Comparison of ENCODE assay signal across 13 cellular contexts in genomic region chr7:41810258-41810576, GRCh38.
DNase-seq lines count a peak whose midpoint lies in the region; ATAC-seq and TF ChIP-seq lines count a peak whose summit lies in the region.
"Had no signal": no experiment of that assay in that cellular context is flagged by ENCODE, and none has a peak within 500 bp of the region (broad histone marks: within the 10 kb centered on the region; RNA-seq: fewer than 3 reads in every experiment).

No MANE protein-coding gene starts in this region.

- peaks cover 0 to 16% (median 12%) of the 10 kb centered on the region in 11 experiments; a peak in 13 of 22 replicates for H3K9me3 ChIP-seq in BLaER1 treated with 17β-estradiol and CSF1 and Interleukin-3, amounts not matched to agents 10 nM and 100 nM (replicated peaks in 1 of 11)

- no peak for TF ChIP-seq CTCF in HFFc6 (IDR thresholded peaks at IDR 0.05)

- H3K27me3 Mint-ChIP-seq in activated CD8-positive, alpha-beta memory T cell treated with anti-CD3 and anti-CD28 coated beads, Interleukin-2, amount 10 ng/mL, durations not matched to agents 7 days and 5 days, result peaks cover 2% of the 10 kb centered on the region
- no peaks in the 10 kb centered on the region; the same call in 1 of the 2 replicates for H3K27me3 Mint-ChIP-seq in HFFc6 (ENCODE audit: insufficient read depth)

- CTCF ChIA-PET in activated CD8-positive, alpha-beta memory T cell treated with anti-CD3 and anti-CD28 coated beads, Interleukin-2, amount 10 ng/mL, durations not matched to agents 7 days and 5 days (lab: Charles Lee), result no interaction called here

- H3K27ac Mint-ChIP-seq in activated CD8-positive, alpha-beta memory T cell treated with anti-CD3 and anti-CD28 coated beads, Interleukin-2, amount 10 ng/mL, durations not matched to agents 7 days and 5 days, result no peak overlapping the region
- H3K27ac Mint-ChIP-seq in HFFc6, result no peak overlapping the region
- H3K27ac Mint-ChIP-seq: activated T-helper 1 cell treated with anti-CD3 and anti-CD28 coated beads, Interleukin-12 subunit alpha, Interleukin-12 subunit beta, Interleukin-2, Interleukin-4 antibody, amounts not matched to agents 30 ng/mL and 10 ng/mL and 1 ng/mL, durations not matched to agents 14 hours and 24 hours and 36 hours; nephron had no signal

- peak overlapping the region in 6 of 11 experiments; percentile 40 to 74 (median 68); a peak in 12 of 22 replicates for H3K4me2 ChIP-seq in BLaER1 treated with 17β-estradiol and CSF1 and Interleukin-3, amounts not matched to agents 10 nM and 100 nM

- H3K9me3 Mint-ChIP-seq in activated CD8-positive, alpha-beta memory T cell treated with anti-CD3 and anti-CD28 coated beads, Interleukin-2, amount 10 ng/mL, durations not matched to agents 7 days and 5 days (ENCODE audit: low read depth), result no peaks in the 10 kb centered on the region
- H3K9me3 Mint-ChIP-seq in HFFc6, result no peaks in the 10 kb centered on the region

- ATAC-seq in HG02610 (IDR thresholded peaks at IDR 0.05; ENCODE audit: unreplicated experiment) (peak; percentile 92), HG03378 (IDR thresholded peaks at IDR 0.05; ENCODE audit: unreplicated experiment) (peak; percentile 92)
- no peak for ATAC-seq in activated CD8-positive, alpha-beta memory T cell treated with anti-CD3 and anti-CD28 coated beads, Interleukin-2, amount 10 ng/mL, durations not matched to agents 7 days and 5 days
- ATAC-seq: esophagus mucosa, Panc1 had no signal

- no peaks in the 10 kb centered on the region for H3K36me3 ChIP-seq in BLaER1 treated with 17β-estradiol and CSF1 and Interleukin-3, amounts not matched to agents 10 nM and 100 nM

- no peaks in the 10 kb centered on the region; a peak in 1 of 22 replicates for H4K20me1 ChIP-seq in BLaER1 treated with 17β-estradiol and CSF1 and Interleukin-3, amounts not matched to agents 10 nM and 100 nM

- H3K27ac ChIP-seq in BLaER1 treated with 17β-estradiol and CSF1 and Interleukin-3, amounts not matched to agents 10 nM and 100 nM, result peak overlapping the region in 2 of 11 experiments; percentile 11 to 12; a peak in 1 of 22 replicates

- no peak overlapping the region for H3K4me3 ChIP-seq in BLaER1 treated with 17β-estradiol and CSF1 and Interleukin-3, amounts not matched to agents 10 nM and 100 nM

- H3K4me1 ChIP-seq in BLaER1 treated with 17β-estradiol and CSF1 and Interleukin-3, amounts not matched to agents 10 nM and 100 nM, result peaks cover 4 to 26% (median 15%) of the 10 kb centered on the region in 10 experiments

- H3K27me3 ChIP-seq in BLaER1 treated with 17β-estradiol and CSF1 and Interleukin-3, amounts not matched to agents 10 nM and 100 nM, result no peaks in the 10 kb centered on the region

- H3K4me3 Mint-ChIP-seq in activated CD8-positive, alpha-beta memory T cell treated with anti-CD3 and anti-CD28 coated beads, Interleukin-2, amount 10 ng/mL, durations not matched to agents 7 days and 5 days, result no peak overlapping the region
- no peak overlapping the region for H3K4me3 Mint-ChIP-seq in HFFc6
- H3K4me3 Mint-ChIP-seq: activated T-helper 1 cell treated with anti-CD3 and anti-CD28 coated beads, Interleukin-12 subunit alpha, Interleukin-12 subunit beta, Interleukin-2, Interleukin-4 antibody, amounts not matched to agents 30 ng/mL and 10 ng/mL and 1 ng/mL, durations not matched to agents 14 hours and 24 hours and 36 hours; nephron had no signal

- no peak overlapping the region for H3K9ac ChIP-seq in BLaER1 treated with 17β-estradiol and CSF1 and Interleukin-3, amounts not matched to agents 10 nM and 100 nM

- DNase-seq in GM19240 (ENCODE audit: insufficient read length, low spot score) (peak; percentile 2), cerebellum (ENCODE audit: low spot score) (no peak), HFFc6 (no peak)
- no peak for DNase-seq in activated CD8-positive, alpha-beta memory T cell treated with anti-CD3 and anti-CD28 coated beads, Interleukin-2, amount 10 ng/mL, durations not matched to agents 7 days and 5 days
- DNase-seq in activated CD4-positive, alpha-beta T cell treated with anti-CD3 and anti-CD28 coated beads, Interleukin-2, amount 50 U/mL, for 1 hour, result no peak
- DNase-seq: NCI-H1436 had no signal

- peaks cover 14% of the 10 kb centered on the region for H3K4me1 Mint-ChIP-seq in activated CD8-positive, alpha-beta memory T cell treated with anti-CD3 and anti-CD28 coated beads, Interleukin-2, amount 10 ng/mL, durations not matched to agents 7 days and 5 days
- H3K4me1 Mint-ChIP-seq in HFFc6 (ENCODE audit: low read depth), result no peaks in the 10 kb centered on the region
- H3K4me1 Mint-ChIP-seq: nephron had no signal

- no peaks in the 10 kb centered on the region for H3K36me3 Mint-ChIP-seq in activated CD8-positive, alpha-beta memory T cell treated with anti-CD3 and anti-CD28 coated beads, Interleukin-2, amount 10 ng/mL, durations not matched to agents 7 days and 5 days
- no peaks in the 10 kb centered on the region for H3K36me3 Mint-ChIP-seq in HFFc6 (ENCODE audit: low read depth)
